ENCODE assay signal across 25 cellular contexts in the genomic region with DNA sequence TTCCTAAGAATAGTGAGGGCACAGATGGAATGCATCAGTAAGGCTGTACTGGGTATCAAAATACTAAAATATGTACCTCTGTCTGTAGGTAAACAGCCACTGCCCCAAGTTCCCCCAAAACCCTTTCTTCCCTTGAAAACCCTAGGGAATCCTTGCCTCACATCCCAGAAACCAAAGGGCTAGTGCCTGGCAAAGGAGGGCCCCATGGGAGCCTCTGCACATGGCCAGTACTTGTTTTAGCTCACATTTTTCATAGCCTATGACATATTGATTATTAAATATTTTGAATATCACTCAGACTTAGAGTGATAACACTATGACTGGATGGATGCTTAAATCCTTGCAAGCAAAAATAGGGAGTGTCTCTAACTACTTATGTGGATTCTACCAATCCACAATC.
A peak's percentile ranks its signal among the peaks of the same experiment; 100 is the strongest.
DNase-seq lines count a peak whose midpoint lies in the region; ATAC-seq, FAIRE-seq and TF ChIP-seq lines count a peak whose summit lies in the region.
"Had no signal": no experiment of that assay in that cellular context is flagged by ENCODE, and none has a peak within 500 bp of the region (broad histone marks: within the 10 kb centered on the region; RNA-seq: fewer than 3 reads in every experiment).

No MANE protein-coding gene starts in this region.

- no peak for TF ChIP-seq CTCF in OCI-LY3 (IDR thresholded peaks at IDR 0.05; ENCODE audit: low read depth, low read length)
- no peak for TF ChIP-seq CTCF in chondrocyte (IDR thresholded peaks at IDR 0.05)
- TF ChIP-seq CTCF in nephron (IDR thresholded peaks at IDR 0.05; ENCODE audit: unreplicated experiment in 3 of 3), result no peak

- no peak for FAIRE-seq in H54 (lab: Jason Lieb, UNC)
- FAIRE-seq: A549, G401.6, HTR-8/SVneo had no signal

- intact Hi-C loops in aorta (cut with DNase I), result no loop called here

- H3K4me3 ChIP-seq in OCI-LY3 (ENCODE audit: low read length), result no peak overlapping the region
- no peak overlapping the region for H3K4me3 ChIP-seq in aorta (ENCODE audit: low read length in 2 of 2)
- no peak overlapping the region for H3K4me3 ChIP-seq in effector memory CD4-positive, alpha-beta T cell (ENCODE audit: insufficient read depth, low read depth, low read length, poor library complexity, severe bottlenecking)
- H3K4me3 ChIP-seq: A549, PC-9, SJSA1 had no signal

- H4K20me1 ChIP-seq in OCI-LY3 (ENCODE audit: insufficient read depth, low read length), result no peaks in the 10 kb centered on the region

- peaks cover 25% of the 10 kb centered on the region for H3K4me1 ChIP-seq in OCI-LY3 (ENCODE audit: low read length)
- H3K4me1 ChIP-seq in aorta (ENCODE audit: control insufficient read depth in 1 of 2, insufficient read depth in 2 of 2, low read length in 2 of 2), result peaks cover 4 to 19% of the 10 kb centered on the region in 2 donors
- no peaks in the 10 kb centered on the region for H3K4me1 ChIP-seq in effector memory CD4-positive, alpha-beta T cell (ENCODE audit: control insufficient read depth, insufficient read depth, low read length, poor library complexity, severe bottlenecking)
- H3K4me1 ChIP-seq: A549, Caco-2, SJSA1 had no signal

- DNase-seq in chondrocyte (ENCODE audit: low spot score), result no peak
- DNase-seq in aorta, result no peak
- no peak for DNase-seq in effector memory CD4-positive, alpha-beta T cell
- DNase-seq in nucleus accumbens (lab: John Stamatoyannopoulos, UW), result no peak
- no peak for DNase-seq in H54 (ENCODE audit: insufficient read length, low spot score)
- DNase-seq: CD8-positive, alpha-beta T cell; GOT3; HCEC 1CT; KBM-7; MV-4-11; NCI-H1105; NCI-H1436 treated with DMSO at 0.1 percent for 48 hours; NCI-H446; NCI-H524 treated with DMSO at 0.1 percent for 48 hours; NCI-H774 had no signal

- no peak for ATAC-seq in aorta (ENCODE audit: low FRiP score)
- ATAC-seq: CD8-positive, alpha-beta T cell had no signal

- H3K27me3 ChIP-seq in OCI-LY3 (ENCODE audit: low read depth, low read length), result no peaks in the 10 kb centered on the region
- H3K27me3 ChIP-seq in aorta (ENCODE audit: control insufficient read depth in 1 of 2, insufficient read depth in 2 of 2, low read length in 1 of 2), result no peaks in the 10 kb centered on the region
- H3K27me3 ChIP-seq in effector memory CD4-positive, alpha-beta T cell (replicated peaks; ENCODE audit: control insufficient read depth, insufficient read depth, low read length, poor library complexity, severe bottlenecking), result no peaks in the 10 kb centered on the region
- H3K27me3 ChIP-seq: SJSA1 had no signal

- H3K36me3 ChIP-seq in OCI-LY3 (replicated peaks; ENCODE audit: low read depth, low read length), result peaks cover 19% of the 10 kb centered on the region
- no peaks in the 10 kb centered on the region for H3K36me3 ChIP-seq in aorta (ENCODE audit: control insufficient read depth in 1 of 2, insufficient read depth in 2 of 2, low read length in 1 of 2)
- no peaks in the 10 kb centered on the region for H3K36me3 ChIP-seq in effector memory CD4-positive, alpha-beta T cell (ENCODE audit: control insufficient read depth, insufficient read depth, low read length)
- H3K36me3 ChIP-seq: SJSA1 had no signal

- H3K9me3 Mint-ChIP-seq in chondrocyte (ENCODE audit: low read depth) (no peaks in the 10 kb centered on the region), nephron (peaks cover 3% of the 10 kb centered on the region)
- H3K9me3 Mint-ChIP-seq: CD8-positive, alpha-beta T cell had no signal

- peak overlapping the region; percentile 68 for H3K4me2 ChIP-seq in OCI-LY3 (ENCODE audit: low read length)

- H3K36me3 Mint-ChIP-seq in chondrocyte (ENCODE audit: low read depth) (no peaks in the 10 kb centered on the region), nephron (ENCODE audit: low read depth) (no peaks in the 10 kb centered on the region)
- H3K36me3 Mint-ChIP-seq: CD8-positive, alpha-beta T cell had no signal

- H3K4me3 Mint-ChIP-seq in chondrocyte (ENCODE audit: unreplicated experiment) (no peak overlapping the region), nephron (no peak overlapping the region)
- H3K4me3 Mint-ChIP-seq: B cell; CD8-positive, alpha-beta T cell had no signal

- no peak overlapping the region for H3K9ac ChIP-seq in OCI-LY3 (ENCODE audit: low read length)

- no peak for TF ChIP-seq POLR2A in H54 (IDR thresholded peaks at IDR 0.05; ENCODE audit: low read depth, low read length)

- no peaks in the 10 kb centered on the region for H3K9me3 ChIP-seq in OCI-LY3 (ENCODE audit: insufficient read depth, low read length)
- no peaks in the 10 kb centered on the region for H3K9me3 ChIP-seq in aorta (ENCODE audit: control insufficient read depth, low read length)
- no peaks in the 10 kb centered on the region for H3K9me3 ChIP-seq in effector memory CD4-positive, alpha-beta T cell (ENCODE audit: control insufficient read depth, low read length)
- H3K9me3 ChIP-seq: A549, Caco-2, SJSA1 had no signal

- peaks cover 31% of the 10 kb centered on the region for H3K4me1 Mint-ChIP-seq in chondrocyte (ENCODE audit: low read depth)
- peaks cover 35% of the 10 kb centered on the region for H3K4me1 Mint-ChIP-seq in nephron
- H3K4me1 Mint-ChIP-seq: B cell had no signal

- no peaks in the 10 kb centered on the region for H3K79me2 ChIP-seq in OCI-LY3 (ENCODE audit: low read length)

- no peaks in the 10 kb centered on the region for H3K27me3 Mint-ChIP-seq in chondrocyte (ENCODE audit: low read depth)
- no peaks in the 10 kb centered on the region for H3K27me3 Mint-ChIP-seq in nephron (ENCODE audit: low read depth)
- H3K27me3 Mint-ChIP-seq: B cell had no signal

- H3K27ac ChIP-seq in OCI-LY3 (ENCODE audit: low read length), result no peak overlapping the region
- peak overlapping the region; percentile 49 to 66 for H3K27ac ChIP-seq in aorta (ENCODE audit: low read depth in 1 of 2, low read length in 2 of 2)
- H3K27ac ChIP-seq in effector memory CD4-positive, alpha-beta T cell (ENCODE audit: insufficient read depth, low read length, poor library complexity, severe bottlenecking), result no peak overlapping the region
- H3K27ac ChIP-seq: A549, C4-2B, PC-9, SJSA1 had no signal

- no peak overlapping the region for H2AFZ ChIP-seq in OCI-LY3 (ENCODE audit: low read depth, low read length)

- H3K27ac Mint-ChIP-seq in chondrocyte (ENCODE audit: unreplicated experiment) (peak overlapping the region; percentile 11), nephron (peak overlapping the region in 2 of 3 experiments; percentile 23 to 67)
- H3K27ac Mint-ChIP-seq: B cell; CD8-positive, alpha-beta T cell had no signal

Comparison
In these comparisons a context has a peak if more than half of its experiments do, and no peak if none do; other contexts are left out.
1. H3K27ac ChIP-seq: peak in aorta (2 of 2); none in OCI-LY3 (single experiment) and effector memory CD4-positive, alpha-beta T cell (single experiment).